Comparison of ENCODE assay signal across 24 cellular contexts in genomic region chr9:113482341-113482740, GRCh38. TPM values are rescaled to one million over a fixed set of nuclear protein-coding genes. Genes with fewer than 3 reads are reported as not detected.
DNase-seq lines count a peak whose midpoint lies in the region; ATAC-seq and TF ChIP-seq lines count a peak whose summit lies in the region.
"Had no signal": no experiment of that assay in that cellular context is flagged by ENCODE, and none has a peak within 500 bp of the region (broad histone marks: within the 10 kb centered on the region; RNA-seq: fewer than 3 reads in every experiment).

No MANE protein-coding gene starts in this region.

- TF ChIP-seq CTCF in gastroesophageal sphincter (IDR thresholded peaks at IDR 0.05) = no peak
- no peak for TF ChIP-seq CTCF in thoracic aorta (IDR thresholded peaks at IDR 0.05)
- TF ChIP-seq CTCF in endothelial cell (IDR thresholded peaks at IDR 0.05; ENCODE audit: unreplicated experiment) = no peak

- no peaks in the 10 kb centered on the region for H3K9me3 Mint-ChIP-seq in endothelial cell (ENCODE audit: unreplicated experiment)
- no peaks in the 10 kb centered on the region for H3K9me3 Mint-ChIP-seq in activated naive CD8-positive, alpha-beta T cell treated with anti-CD3 and anti-CD28 coated beads for 36 hours
- H3K9me3 Mint-ChIP-seq: CD8-positive, alpha-beta T cell had no signal

- no peak for TF ChIP-seq EP300 in gastroesophageal sphincter (IDR thresholded peaks at IDR 0.05)

- H3K36me3 Mint-ChIP-seq in endothelial cell (ENCODE audit: low read depth, unreplicated experiment) = peaks cover 2% of the 10 kb centered on the region
- H3K36me3 Mint-ChIP-seq in activated naive CD8-positive, alpha-beta T cell treated with anti-CD3 and anti-CD28 coated beads for 36 hours = no peaks in the 10 kb centered on the region
- H3K36me3 Mint-ChIP-seq: CD8-positive, alpha-beta T cell had no signal

- H3K27me3 ChIP-seq in gastroesophageal sphincter (no peaks in the 10 kb centered on the region), rectal smooth muscle tissue (ENCODE audit: control insufficient read depth, insufficient read depth, low read length) (no peaks in the 10 kb centered on the region), thoracic aorta (replicated peaks; ENCODE audit: insufficient read depth) (no peaks in the 10 kb centered on the region)
- H3K27me3 ChIP-seq: BLaER1 treated with 17β-estradiol and CSF1 and Interleukin-3, amounts not matched to agents 10 nM and 100 nM had no signal

- no peak overlapping the region for H3K4me3 Mint-ChIP-seq in endothelial cell (ENCODE audit: unreplicated experiment)
- no peak overlapping the region for H3K4me3 Mint-ChIP-seq in activated naive CD8-positive, alpha-beta T cell treated with anti-CD3 and anti-CD28 coated beads for 36 hours
- H3K4me3 Mint-ChIP-seq: CD8-positive, alpha-beta T cell; IgD-negative memory B cell had no signal

- H3K36me3 ChIP-seq in gastroesophageal sphincter = no peaks in the 10 kb centered on the region
- no peaks in the 10 kb centered on the region for H3K36me3 ChIP-seq in rectal smooth muscle tissue (ENCODE audit: control insufficient read depth, insufficient read depth, low read length)
- no peaks in the 10 kb centered on the region for H3K36me3 ChIP-seq in thoracic aorta
- H3K36me3 ChIP-seq: BLaER1 treated with 17β-estradiol and CSF1 and Interleukin-3, amounts not matched to agents 10 nM and 100 nM; SJCRH30 had no signal

- peak overlapping the region in 3 of 4 donors; percentile 87 to 91 (median 91) for H3K27ac ChIP-seq in gastroesophageal sphincter
- H3K27ac ChIP-seq in rectal smooth muscle tissue (ENCODE audit: low read depth, low read length) = peak overlapping the region; percentile 26
- peak overlapping the region; percentile 83 to 90 for H3K27ac ChIP-seq in thoracic aorta
- H3K27ac ChIP-seq: 22Rv1; BLaER1 treated with 17β-estradiol and CSF1 and Interleukin-3, amounts not matched to agents 10 nM and 100 nM; SJCRH30 had no signal

- no peak overlapping the region for H3K4me3 ChIP-seq in gastroesophageal sphincter
- no peak overlapping the region for H3K4me3 ChIP-seq in rectal smooth muscle tissue (ENCODE audit: low read length)
- H3K4me3 ChIP-seq in thoracic aorta = no peak overlapping the region
- H3K4me3 ChIP-seq: BLaER1 treated with 17β-estradiol and CSF1 and Interleukin-3, amounts not matched to agents 10 nM and 100 nM; SJCRH30 had no signal

- DNase-seq in activated CD8-positive, alpha-beta memory T cell treated with anti-CD3 and anti-CD28 coated beads for 24 hours = peak; percentile 43
- DNase-seq in activated CD8-positive, alpha-beta memory T cell treated with anti-CD3 and anti-CD28 coated beads, Interleukin-2, amount 50 U/mL, for 4 hours = no peak
- DNase-seq in thoracic aorta (ENCODE audit: low spot score) (no peak), endothelial cell (ENCODE audit: low spot score) (no peak)
- DNase-seq in activated naive CD8-positive, alpha-beta T cell treated with anti-CD3 and anti-CD28 coated beads for 36 hours = no peak
- DNase-seq: ACHN, DMS153, MV-4-11, NCI-H1105 treated with DMSO at 0.1 percent for 48 hours, NCI-H1694, NCI-H2081, NCI-H2171, NCI-H446, NCI-H526, OCI-M1, SJCRH30 had no signal

- H3K4me1 ChIP-seq in gastroesophageal sphincter (peaks cover 10 to 77% (median 12%) of the 10 kb centered on the region in 3 donors), rectal smooth muscle tissue (ENCODE audit: control insufficient read depth, insufficient read depth, low read length) (peaks cover 17% of the 10 kb centered on the region), thoracic aorta (ENCODE audit: control insufficient read depth in 1 of 2, low read depth in 2 of 2) (peaks cover 33 to 89% of the 10 kb centered on the region in 2 donors)

- H3K9me3 ChIP-seq in gastroesophageal sphincter (no peaks in the 10 kb centered on the region), thoracic aorta (no peaks in the 10 kb centered on the region)
- H3K9me3 ChIP-seq: BLaER1 treated with 17β-estradiol and CSF1 and Interleukin-3, amounts not matched to agents 10 nM and 100 nM; SJCRH30 had no signal

- H3K27me3 Mint-ChIP-seq in endothelial cell (ENCODE audit: unreplicated experiment) = peaks cover 5% of the 10 kb centered on the region
- H3K27me3 Mint-ChIP-seq in activated naive CD8-positive, alpha-beta T cell treated with anti-CD3 and anti-CD28 coated beads for 36 hours = peaks cover 3% of the 10 kb centered on the region
- H3K27me3 Mint-ChIP-seq: IgD-negative memory B cell had no signal

- no peak for TF ChIP-seq POLR2A in gastroesophageal sphincter (IDR thresholded peaks at IDR 0.05)

- 93 to 100% methylated on average over 1 to 2 of the region's 10 CpGs for WGBS in gastroesophageal sphincter (ENCODE audit: low coverage in 1 of 2), 2 donors

- H3K9ac ChIP-seq in rectal smooth muscle tissue (ENCODE audit: low read length) = no peak overlapping the region
- H3K9ac ChIP-seq: BLaER1 treated with 17β-estradiol and CSF1 and Interleukin-3, amounts not matched to agents 10 nM and 100 nM had no signal

- ATAC-seq in gastroesophageal sphincter (no peak), thoracic aorta (ENCODE audit: insufficient number of reproducible peaks, low FRiP score, low read depth) (no peak), GM21526 (IDR thresholded peaks at IDR 0.05; ENCODE audit: low FRiP score, unreplicated experiment) (no peak)
- ATAC-seq: CD8-positive, alpha-beta T cell; HCT116 had no signal

- H3K4me1 Mint-ChIP-seq in endothelial cell (ENCODE audit: unreplicated experiment) = peaks cover 11% of the 10 kb centered on the region
- H3K4me1 Mint-ChIP-seq in activated naive CD8-positive, alpha-beta T cell treated with anti-CD3 and anti-CD28 coated beads for 36 hours = peaks cover 18% of the 10 kb centered on the region
- H3K4me1 Mint-ChIP-seq: IgD-negative memory B cell had no signal

- no peak overlapping the region for H3K27ac Mint-ChIP-seq in endothelial cell (ENCODE audit: unreplicated experiment)
- no peak overlapping the region for H3K27ac Mint-ChIP-seq in activated naive CD8-positive, alpha-beta T cell treated with anti-CD3 and anti-CD28 coated beads for 36 hours
- H3K27ac Mint-ChIP-seq: CD8-positive, alpha-beta T cell; IgD-negative memory B cell had no signal

RNA-seq across cellular contexts. Expression of gene RGS3, which starts 18.8 kb away (rescaled TPM):
- total RNA-seq in gastroesophageal sphincter (100 to 1,000 TPM in 1 of 4 donors, 10 to 100 TPM in 3; 43.9 to 122 (median 72.7) TPM), thoracic aorta (100 to 1,000 TPM; 170 to 202 TPM), endothelial cell (ENCODE audit: unreplicated experiment) (474 TPM)
- total RNA-seq in activated naive CD8-positive, alpha-beta T cell treated with anti-CD3 and anti-CD28 coated beads for 36 hours = 10 to 100 TPM; 61.7 to 65.0 TPM

Comparison
In these comparisons a context has a peak if more than half of its experiments do, and no peak if none do; other contexts are left out.
1. H3K27ac ChIP-seq: peak in every context shown above with its lines; median percentile 91 in gastroesophageal sphincter; 86 in thoracic aorta; 26 in rectal smooth muscle tissue.